8 cellular contexts compared by ENCODE assay signal in the genomic region with DNA sequence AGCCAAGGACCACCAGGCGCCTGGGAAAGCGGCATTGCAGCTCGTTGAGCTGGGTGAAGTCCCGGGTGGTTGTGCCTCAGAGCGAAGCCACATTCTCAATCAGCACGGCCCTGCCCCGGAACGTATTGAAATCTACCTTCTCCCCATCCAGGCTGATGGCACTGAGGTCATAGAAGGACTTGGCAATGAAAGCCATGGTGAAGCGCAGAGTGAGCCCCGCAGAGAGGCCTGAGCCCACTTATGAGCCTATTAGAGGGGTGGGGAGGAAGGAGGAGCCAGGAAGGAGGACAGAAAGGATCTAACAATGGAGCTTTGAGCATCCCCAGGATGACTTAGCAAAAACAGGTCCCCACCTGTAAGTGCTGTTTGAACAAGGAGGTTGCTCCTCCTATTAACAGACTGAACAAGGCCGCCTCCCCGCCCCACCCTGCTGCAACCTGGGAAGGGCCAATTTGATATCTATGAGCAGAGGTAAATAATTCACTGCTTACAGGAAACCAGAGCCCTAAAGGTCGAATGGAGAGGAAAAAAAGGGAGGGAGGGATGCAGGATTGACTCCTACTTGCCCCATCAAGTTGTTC. TPM values are rescaled to one million over a fixed set of nuclear protein-coding genes. Genes with fewer than 3 reads are reported as not detected.
DNase-seq lines count a peak whose midpoint lies in the region; ATAC-seq and TF ChIP-seq lines count a peak whose summit lies in the region.

Gene GPX2 (minus strand): TSS at position 215 of the 581 bp plus-strand sequence. CDS start 19 bp downstream, at position 196.

- H3K4me2 ChIP-seq in mesendoderm (ENCODE audit: low read length), result no peak within 1 kb of the TSS

- no peak within 1 kb of the TSS for H4K8ac ChIP-seq in mesendoderm (ENCODE audit: low read depth, low read length)

- no peaks in the 10 kb centered on the region for H3K27me3 ChIP-seq in CD8-positive, alpha-beta T cell (ENCODE audit: insufficient read depth, low read length)
- H3K27me3 ChIP-seq in mesendoderm (ENCODE audit: insufficient read depth, low read length, poor library complexity), result no peaks in the 10 kb centered on the region

- DNase-seq in CD8-positive, alpha-beta T cell, result no peak
- DNase-seq in NCI-H1417 treated with DMSO at 0.1 percent for 48 hours (lab: John Stamatoyannopoulos, UW) (peak; percentile 26), T-helper 17 cell (no peak), mesendoderm (peak; percentile 69)
- no peak for DNase-seq in activated effector memory CD4-positive, alpha-beta T cell treated with Interleukin-2 at 50 U/mL for 16 hours
- no peak for DNase-seq in stimulated activated naive CD4-positive, alpha-beta T cell (lab: John Stamatoyannopoulos, UW)

- no peak within 1 kb of the TSS for H3K27ac ChIP-seq in CD8-positive, alpha-beta T cell (ENCODE audit: low read depth, low read length)
- no peak within 1 kb of the TSS for H3K27ac ChIP-seq in mesendoderm (ENCODE audit: low read depth, low read length)

- no peak within 1 kb of the TSS for H3K18ac ChIP-seq in mesendoderm (ENCODE audit: low read length)

- H3K79me1 ChIP-seq in mesendoderm (ENCODE audit: low read length), result no peaks in the 10 kb centered on the region

- no peaks in the 10 kb centered on the region for H3K27me3 Mint-ChIP-seq in CD8-positive, alpha-beta T cell (ENCODE audit: low read depth)
- no peaks in the 10 kb centered on the region for H3K27me3 Mint-ChIP-seq in T-helper 17 cell

- H3K9me3 Mint-ChIP-seq in CD8-positive, alpha-beta T cell, result no peaks in the 10 kb centered on the region

- no peak within 1 kb of the TSS for H3K23ac ChIP-seq in mesendoderm (ENCODE audit: low read length)

- peaks cover 67% of the 10 kb centered on the region for H3K4me1 Mint-ChIP-seq in CD8-positive, alpha-beta T cell (ENCODE audit: low read depth)
- peaks cover 42% of the 10 kb centered on the region for H3K4me1 Mint-ChIP-seq in T-helper 17 cell

- no peaks in the 10 kb centered on the region for H3K79me2 ChIP-seq in mesendoderm (ENCODE audit: control insufficient read depth, insufficient read depth, low read length)

- H2BK15ac ChIP-seq in mesendoderm (replicated peaks; ENCODE audit: low read depth), result no peak within 1 kb of the TSS

- no peak within 1 kb of the TSS for H3K4me3 Mint-ChIP-seq in CD8-positive, alpha-beta T cell
- H3K4me3 Mint-ChIP-seq in T-helper 17 cell, result no peak within 1 kb of the TSS

- no peak within 1 kb of the TSS for H2BK5ac ChIP-seq in mesendoderm (ENCODE audit: low read length)

- no peak for ATAC-seq in CD8-positive, alpha-beta T cell
- no peak for ATAC-seq in T-helper 17 cell
- ATAC-seq in GM18867 (IDR thresholded peaks at IDR 0.05; ENCODE audit: unreplicated experiment), result no peak
- no peak for ATAC-seq in GM21390 (IDR thresholded peaks at IDR 0.05; ENCODE audit: unreplicated experiment)

- WGBS in mesendoderm (ENCODE audit: extremely low coverage, insufficient coverage, low lambda C conversion rate), result no CpG with 5 or more reads among the region's 13 CpGs

- no peak within 1 kb of the TSS for H3K9ac ChIP-seq in mesendoderm (ENCODE audit: low read length)

- CTCF ChIA-PET in CD8-positive, alpha-beta T cell (lab: Charles Lee), result no interaction called here

- intact Hi-C loops in CD8-positive, alpha-beta T cell (cut with DNase I, micrococcal nuclease), result no loop called here

- no peak within 1 kb of the TSS for H4K5ac ChIP-seq in mesendoderm (ENCODE audit: low read length)

- peaks cover 74% of the 10 kb centered on the region for H3K36me3 Mint-ChIP-seq in CD8-positive, alpha-beta T cell
- H3K36me3 Mint-ChIP-seq in T-helper 17 cell (ENCODE audit: low read depth), result peaks cover 8% of the 10 kb centered on the region

- H3K4me1 ChIP-seq in CD8-positive, alpha-beta T cell (ENCODE audit: insufficient read depth, low read length), result peaks cover 7% of the 10 kb centered on the region
- no peaks in the 10 kb centered on the region for H3K4me1 ChIP-seq in mesendoderm (ENCODE audit: control insufficient read depth, low read depth, low read length)

- H2BK120ac ChIP-seq in mesendoderm (ENCODE audit: low read depth, low read length), result no peak within 1 kb of the TSS

- POLR2A ChIA-PET in CD8-positive, alpha-beta T cell (lab: Charles Lee), result no interaction called here

- H2AK5ac ChIP-seq in mesendoderm (ENCODE audit: low read length), result no peak within 1 kb of the TSS

- TF ChIP-seq CTCF in CD8-positive, alpha-beta T cell (IDR thresholded peaks at IDR 0.05), result no peak

- peak within 1 kb of the TSS; percentile 82 for H3K27ac Mint-ChIP-seq in CD8-positive, alpha-beta T cell
- H3K27ac Mint-ChIP-seq in T-helper 17 cell, result peak within 1 kb of the TSS; percentile 59

- no peaks in the 10 kb centered on the region for H3K36me3 ChIP-seq in CD8-positive, alpha-beta T cell (ENCODE audit: insufficient read depth, low read length)
- H3K36me3 ChIP-seq in mesendoderm (ENCODE audit: control insufficient read depth, insufficient read depth, low read length), result no peaks in the 10 kb centered on the region

- no peak within 1 kb of the TSS for H3K56ac ChIP-seq in mesendoderm (ENCODE audit: low read length)

- no peaks in the 10 kb centered on the region for H3K9me3 ChIP-seq in CD8-positive, alpha-beta T cell (ENCODE audit: low read length)
- H3K9me3 ChIP-seq in T-helper 17 cell (ENCODE audit: control insufficient read depth, low read length, poor library complexity, severe bottlenecking), result no peaks in the 10 kb centered on the region

- H3K4ac ChIP-seq in mesendoderm (ENCODE audit: low read depth, low read length), result no peak within 1 kb of the TSS

- no peak within 1 kb of the TSS for H3K4me3 ChIP-seq in CD8-positive, alpha-beta T cell (ENCODE audit: low read depth, low read length)
- H3K4me3 ChIP-seq in mesendoderm (ENCODE audit: low read length), result no peak within 1 kb of the TSS

RNA-seq across cellular contexts. Expression of gene GPX2, which starts in this region (rescaled TPM):
- total RNA-seq in CD8-positive, alpha-beta T cell, result not detected
- total RNA-seq in T-helper 17 cell, result not detected
- 1.2 TPM for polyA plus RNA-seq in mesendoderm (2013, experiment 1 of 2)
- polyA plus RNA-seq in mesendoderm (2013, experiment 2 of 2), result 1.1 TPM

Comparison
In these comparisons a context has a peak if more than half of its experiments do, and no peak if none do; other contexts are left out.
1. DNase-seq: peak in NCI-H1417 treated with DMSO at 0.1 percent for 48 hours (single experiment) and mesendoderm (single experiment); none in CD8-positive, alpha-beta T cell (0 of 7), T-helper 17 cell (0 of 3), activated effector memory CD4-positive, alpha-beta T cell treated with Interleukin-2 at 50 U/mL for 16 hours (single experiment) and stimulated activated naive CD4-positive, alpha-beta T cell (0 of 6).